ENCODE assay signal across 1 cellular context in the genomic region with DNA sequence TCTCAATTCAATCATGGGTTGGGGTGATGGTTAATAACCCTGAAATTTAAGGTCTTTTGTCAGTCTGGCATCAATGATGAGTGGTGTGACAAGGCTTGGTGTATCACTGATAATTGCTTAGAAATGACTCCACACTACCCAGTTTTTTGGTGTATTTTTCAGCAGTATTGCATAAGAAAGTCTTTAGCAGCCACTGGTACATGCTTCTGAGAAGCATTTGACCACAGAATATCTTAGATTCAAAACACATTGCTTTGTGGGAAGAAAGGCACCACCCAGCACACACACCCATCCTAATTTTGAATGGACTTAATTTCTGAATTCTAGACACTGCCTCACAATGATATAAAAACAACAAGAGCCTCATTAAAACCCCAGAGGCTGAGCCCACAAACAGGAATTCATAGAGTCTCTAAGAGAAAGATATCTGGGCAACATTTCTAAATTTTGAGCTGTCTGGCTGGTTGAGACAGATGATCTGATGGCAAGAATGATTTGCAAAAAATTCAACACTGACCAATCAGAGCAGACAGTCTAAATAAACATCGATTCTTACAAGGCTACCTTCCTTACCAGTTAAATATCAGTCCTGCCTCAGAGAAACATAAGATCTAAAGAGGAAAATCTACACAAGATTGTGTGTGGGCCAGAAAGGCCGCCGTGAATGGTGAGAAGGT.
TF ChIP-seq lines count a peak whose summit lies in the region.

No MANE protein-coding gene starts in this region.

TF ChIP-seq in IMR-90, 13 proteins besides CTCF, POLR2A, EP300 and RAD21 (continued from another document):
- peak; percentile 58 for TF ChIP-seq CEBPB (IDR thresholded peaks at IDR 0.05; ENCODE audit: low read depth, low read length)
- TF ChIP-seq USF2 (IDR thresholded peaks at IDR 0.05; ENCODE audit: low read depth, low read length): no peak
- TF ChIP-seq CHD1 (IDR thresholded peaks at IDR 0.05; ENCODE audit: low read depth, low read length): no peak
- TF ChIP-seq NFE2L2 (IDR thresholded peaks at IDR 0.05; ENCODE audit: low read depth, low read length): no peak
